31 cellular contexts compared by ENCODE assay signal in genomic region chr20:4776079-4776630, GRCh38. TPM values are rescaled to one million over a fixed set of nuclear protein-coding genes. Genes with fewer than 3 reads are reported as not detected.
A peak's percentile ranks its signal among the peaks of the same experiment; 100 is the strongest.
DNase-seq lines count a peak whose midpoint lies in the region; ATAC-seq, FAIRE-seq and TF ChIP-seq lines count a peak whose summit lies in the region.
"Had no signal": no experiment of that assay in that cellular context is flagged by ENCODE, and none has a peak within 500 bp of the region (broad histone marks: within the 10 kb centered on the region; RNA-seq: fewer than 3 reads in every experiment).

No MANE protein-coding gene starts in this region.

- WGBS in A549 (ENCODE audit: missing lambda C conversion rate) = 61% methylated on average over 14 of the region's 14 CpGs
- WGBS in right lobe of liver (ENCODE audit: insufficient coverage, low coverage, low lambda C conversion rate, missing lambda C conversion rate) = 42% methylated on average over 5 of the region's 14 CpGs

- CTCF ChIA-PET in A549 (lab: Yijun Ruan, JAX) = interaction anchor here (0.9 to 1.5 kb wide), 2 partner anchors 8 to 35 kb away, joined by 3 read pairs; no protein-coding TSS in a partner anchor

- no peak for TF ChIP-seq EP300 in A549 (IDR thresholded peaks at IDR 0.05)

- intact Hi-C loops in right lobe of liver (cut with DNase I) = no loop called here

- H3K4me3 ChIP-seq in A549 (no peak overlapping the region), right lobe of liver (no peak overlapping the region)
- H3K4me3 ChIP-seq: left lung, transverse colon had no signal

- TF ChIP-seq POLR2A in A549 (IDR thresholded peaks at IDR 0.05; ENCODE audit: low read length) = no peak
- TF ChIP-seq POLR2A in right lobe of liver (IDR thresholded peaks at IDR 0.05) = no peak

- peak overlapping the region; percentile 62; the same call in 1 of the 2 replicates for H3K4me3 Mint-ChIP-seq in HFFc6
- H3K4me3 Mint-ChIP-seq in activated T-cell treated with anti-CD3 and anti-CD28 coated beads, Interleukin-2, amount 50 U/mL, for 24 hours = no peak overlapping the region
- H3K4me3 Mint-ChIP-seq: mesothelial cell of epicardium; naive thymus-derived CD4-positive, alpha-beta T cell; T-helper 2 cell treated with Interferon-gamma antibody and Interleukin-4, amounts not matched to agents 5 μg/mL and 100 μg/mL, for 36 hours had no signal

- H3K4me1 ChIP-seq in A549 = no peaks in the 10 kb centered on the region
- no peaks in the 10 kb centered on the region for H3K4me1 ChIP-seq in right lobe of liver
- H3K4me1 ChIP-seq: BE2C, transverse colon had no signal

- H3K36me3 ChIP-seq in right lobe of liver = no peaks in the 10 kb centered on the region
- H3K36me3 ChIP-seq: BE2C, brain microvascular endothelial cell, transverse colon had no signal

- no peak for TF ChIP-seq RAD21 in A549 (conservative IDR thresholded peaks at IDR 0.05 in 1 of 2, IDR thresholded peaks at IDR 0.05 in 1 of 2)

- no peak for TF ChIP-seq CTCF in A549 (IDR thresholded peaks at IDR 0.05)
- no peak for TF ChIP-seq CTCF in HFFc6 (IDR thresholded peaks at IDR 0.05)
- TF ChIP-seq CTCF in right lobe of liver (IDR thresholded peaks at IDR 0.05) = no peak

- H3K4me1 Mint-ChIP-seq in HFFc6 (ENCODE audit: low read depth) = peaks cover 3% of the 10 kb centered on the region; the same call in 1 of the 2 replicates
- peaks cover 11% of the 10 kb centered on the region for H3K4me1 Mint-ChIP-seq in activated T-cell treated with anti-CD3 and anti-CD28 coated beads, Interleukin-2, amount 50 U/mL, for 24 hours (ENCODE audit: low read depth)
- H3K4me1 Mint-ChIP-seq: mesothelial cell of epicardium had no signal

- H3K27ac ChIP-seq in A549 (no peak overlapping the region), right lobe of liver (no peak overlapping the region)
- H3K27ac ChIP-seq: brain microvascular endothelial cell, left lung, transverse colon, VCaP had no signal

- H3K4me2 ChIP-seq in A549 = no peak overlapping the region

- peaks cover 7% of the 10 kb centered on the region for H3K27me3 Mint-ChIP-seq in HFFc6 (ENCODE audit: insufficient read depth)
- no peaks in the 10 kb centered on the region for H3K27me3 Mint-ChIP-seq in activated T-cell treated with anti-CD3 and anti-CD28 coated beads, Interleukin-2, amount 50 U/mL, for 24 hours
- H3K27me3 Mint-ChIP-seq: naive thymus-derived CD4-positive, alpha-beta T cell had no signal

- POLR2A ChIA-PET in A549 (lab: Yijun Ruan, JAX) = no interaction called here

- no peaks in the 10 kb centered on the region for H3K27me3 ChIP-seq in right lobe of liver
- H3K27me3 ChIP-seq: BE2C, brain microvascular endothelial cell, left lung, transverse colon had no signal

- ATAC-seq in A549 = no peak
- ATAC-seq in right lobe of liver = peak in 3 of 4 donors; percentile 35 to 84 (median 61)
- ATAC-seq in GM18520 (IDR thresholded peaks at IDR 0.05; ENCODE audit: unreplicated experiment) = no peak
- ATAC-seq: naive thymus-derived CD4-positive, alpha-beta T cell; Right ventricle myocardium inferior had no signal

- no peak overlapping the region for H3K27ac Mint-ChIP-seq in HFFc6
- H3K27ac Mint-ChIP-seq in activated T-cell treated with anti-CD3 and anti-CD28 coated beads, Interleukin-2, amount 50 U/mL, for 24 hours = no peak overlapping the region
- H3K27ac Mint-ChIP-seq: mesothelial cell of epicardium; T-helper 2 cell treated with Interferon-gamma antibody and Interleukin-4, amounts not matched to agents 5 μg/mL and 100 μg/mL, for 36 hours had no signal

- DNase-seq in A549 (ENCODE audit: low read depth in 1 of 2, low spot score in 1 of 2) = no peak
- no peak for DNase-seq in HFFc6
- DNase-seq in RPMI7951 (ENCODE audit: low read depth) = peak; percentile 21
- DNase-seq in right lobe of liver = peak in 1 of 3 donors; percentile 71
- DNase-seq in activated T-cell treated with anti-CD3 and anti-CD28 coated beads, Interleukin-2, amount 50 U/mL, for 24 hours = no peak
- DNase-seq in COLO668 (lab: John Stamatoyannopoulos, UW; ENCODE audit: unreplicated experiment) = no peak
- DNase-seq in NK-92 (lab: John Stamatoyannopoulos, UW; ENCODE audit: unreplicated experiment) = no peak
- DNase-seq: activated CD4-positive, alpha-beta T cell treated with anti-CD3 and anti-CD28 coated beads, Interleukin-2, amount 50 U/mL, for 1 hour; activated naive CD4-positive, alpha-beta T cell treated with anti-CD3 and anti-CD28 coated beads, Interleukin-2, amount 50 U/mL, for 16 hours; amniotic stem cell; BE2C; brain microvascular endothelial cell; effector CD4-positive, alpha-beta T cell; GDM1; Kasumi-1; left lung; naive thymus-derived CD4-positive, alpha-beta T cell; NCI-H1048; NCI-H1694 treated with DMSO at 0.1 percent for 48 hours; NCI-H526 treated with DMSO at 0.1 percent for 48 hours; occipital lobe; small intestine; stimulated activated CD4-positive, alpha-beta T cell treated with anti-CD3 and anti-CD28 coated beads, Interleukin-1b, Interleukin-23, amount 100 ng/mL, for 48 hours; stimulated activated CD8-positive, alpha-beta memory T cell treated with anti-CD3 and anti-CD28 coated beads, Interleukin-4, amount 100 ng/mL, for 48 hours; transverse colon had no signal

- peaks cover 13% of the 10 kb centered on the region for H3K36me3 Mint-ChIP-seq in HFFc6 (ENCODE audit: low read depth)
- peaks cover 2% of the 10 kb centered on the region for H3K36me3 Mint-ChIP-seq in activated T-cell treated with anti-CD3 and anti-CD28 coated beads, Interleukin-2, amount 50 U/mL, for 24 hours (ENCODE audit: low read depth)

- peaks cover 20% of the 10 kb centered on the region for H3K9me3 Mint-ChIP-seq in HFFc6
- peaks cover 11% of the 10 kb centered on the region for H3K9me3 Mint-ChIP-seq in activated T-cell treated with anti-CD3 and anti-CD28 coated beads, Interleukin-2, amount 50 U/mL, for 24 hours

- FAIRE-seq in A549 (lab: Jason Lieb, UNC) = peak; percentile 46
- FAIRE-seq: small intestine had no signal

- H3K9me3 ChIP-seq in A549 = peaks cover 16% of the 10 kb centered on the region
- no peaks in the 10 kb centered on the region for H3K9me3 ChIP-seq in right lobe of liver
- H3K9me3 ChIP-seq: BE2C had no signal

TF ChIP-seq in A549, 52 proteins besides CTCF, POLR2A, EP300 and RAD21 (continues in another document):
- TF ChIP-seq HOXB5 (CRISPR knock-in tag; IDR thresholded peaks at IDR 0.05) (no peak), MYC (IDR thresholded peaks at IDR 0.05; ENCODE audit: borderline replicate concordance, low read length) (no peak), CBX2 (IDR thresholded peaks at IDR 0.05; ENCODE audit: borderline replicate concordance, low read depth) (no peak), BHLHE40 (IDR thresholded peaks at IDR 0.05; ENCODE audit: low read depth, low read length) (no peak), RNF2 (IDR thresholded peaks at IDR 0.05; ENCODE audit: borderline replicate concordance, low read depth) (no peak), REST (IDR thresholded peaks at IDR 0.05) (no peak), KDM1A (IDR thresholded peaks at IDR 0.05; ENCODE audit: low read depth) (no peak), SMC3 (IDR thresholded peaks at IDR 0.05) (no peak), POLR2AphosphoS2 (conservative IDR thresholded peaks at IDR 0.05; ENCODE audit: low read length) (no peak), HOXB13 (CRISPR knock-in tag; IDR thresholded peaks at IDR 0.05; ENCODE audit: low read depth) (no peak), CHD2 (IDR thresholded peaks at IDR 0.05; ENCODE audit: low read length, partially characterized antibody) (no peak), HDAC2 (IDR thresholded peaks at IDR 0.05) (no peak)

RNA-seq across cellular contexts. Expression of gene RASSF2, which starts 47.3 kb away (rescaled TPM):
- 18.8 and 21.4 TPM in 2 replicates for polyA plus RNA-seq in A549 (2011; rRNA removed)
- 8.0 and 10.2 TPM in 2 replicates for polyA plus RNA-seq in A549 (2012; cell fraction: cytosol; rRNA removed)
- 5.4 and 7.4 TPM in 2 replicates for polyA plus RNA-seq in A549 (2012; cell fraction: nucleus; rRNA removed)
- 12.2 to 12.9 TPM (median 12.5 TPM) in 3 replicates for polyA plus RNA-seq in A549 (2017; fragmentation: RNase III; extraction: RNeasy Plus Mini Kit Qiagen cat#74134 plus additional on column Dnase treatment)
- 15.9 and 17.4 TPM in 2 replicates for polyA minus RNA-seq in A549 (2011; rRNA and poly(A)+ RNA removed)
- total RNA-seq in HFFc6 (2021; fragmentation: NEBNext Ultra II Directional; extraction: Animal tissue kit (Norgen Biotek cat#: 25700)) = 1 to 10 TPM; 2.4 to 4.6 (median 3.0) TPM
- total RNA-seq in RPMI7951 (2014; rRNA removed; shearing (Covaris generic)) = 0.12 and 0.49 TPM in 2 replicates
- 1 to 10 TPM; 2.0 to 4.8 (median 4.2) TPM for total RNA-seq in right lobe of liver

RNA-seq across cellular contexts. Expression of gene PRND, which starts 54.4 kb away (rescaled TPM):
- not detected in 2 replicates for polyA plus RNA-seq in A549 (2011; rRNA removed)
- not detected in 2 replicates for polyA plus RNA-seq in A549 (2012; cell fraction: cytosol; rRNA removed)
- not detected in 2 replicates for polyA plus RNA-seq in A549 (2012; cell fraction: nucleus; rRNA removed)
- not detected in 3 replicates for polyA plus RNA-seq in A549 (2017; fragmentation: RNase III; extraction: RNeasy Plus Mini Kit Qiagen cat#74134 plus additional on column Dnase treatment)
- polyA minus RNA-seq in A549 (2011; rRNA and poly(A)+ RNA removed) = not detected in 2 replicates
- total RNA-seq in HFFc6 (2021; fragmentation: NEBNext Ultra II Directional; extraction: Animal tissue kit (Norgen Biotek cat#: 25700)) = under 1 TPM; 0.31 to 0.62 (median 0.49) TPM
- under 0.01 and 0.10 TPM in 2 replicates for total RNA-seq in RPMI7951 (2014; rRNA removed; shearing (Covaris generic))
- total RNA-seq in right lobe of liver = not detected
- total RNA-seq: chondrocyte, left lung, mesothelial cell of epicardium, Right ventricle myocardium inferior, transverse colon had no signal
- polyA plus RNA-seq: small intestine had no signal

Comparison
In these comparisons a context has a peak if more than half of its experiments do, and no peak if none do; other contexts are left out.
1. ATAC-seq: peak in right lobe of liver (3 of 4); none in A549 (0 of 2) and GM18520 (single experiment).